Comparison of ENCODE assay signal across 17 cellular contexts in genomic region chr2:126839711-126840110, GRCh38. TPM values are rescaled to one million over a fixed set of nuclear protein-coding genes. Genes with fewer than 3 reads are reported as not detected.
DNase-seq lines count a peak whose midpoint lies in the region; ATAC-seq, FAIRE-seq and TF ChIP-seq lines count a peak whose summit lies in the region.
"Had no signal": no experiment of that assay in that cellular context is flagged by ENCODE, and none has a peak within 500 bp of the region (broad histone marks: within the 10 kb centered on the region; RNA-seq: fewer than 3 reads in every experiment).

No MANE protein-coding gene starts in this region.

- H3K9ac ChIP-seq in mammary epithelial cell (ENCODE audit: insufficient read depth, low read length) (no peak overlapping the region), K562 (ENCODE audit: insufficient read depth in 1 of 2, low read depth in 2 of 2, low read length in 2 of 2) (no peak overlapping the region), mesenchymal stem cell (ENCODE audit: low read length) (no peak overlapping the region)

- H3K23ac ChIP-seq in mesenchymal stem cell (ENCODE audit: low read length in 2 of 2): no peak overlapping the region

- H2AFZ ChIP-seq in mammary epithelial cell (ENCODE audit: low read depth, low read length) (no peak overlapping the region), K562 (ENCODE audit: low read depth, low read length) (no peak overlapping the region), mesenchymal stem cell (ENCODE audit: low read depth, low read length) (no peak overlapping the region)
- H2AFZ ChIP-seq: PC-9 had no signal

- no peak overlapping the region for H3K18ac ChIP-seq in mesenchymal stem cell (ENCODE audit: low read depth in 1 of 2, low read length in 2 of 2)

- intact Hi-C loops in MCF 10A (cut with micrococcal nuclease): no loop called here
- intact Hi-C loops in mammary epithelial cell (cut with micrococcal nuclease): no loop called here
- intact Hi-C loops in K562 (cut with micrococcal nuclease): no loop called here
- intact Hi-C loops in transverse colon (cut with DNase I; ENCODE audit: low total_unique reads): no loop called here

- H2AK5ac ChIP-seq in mesenchymal stem cell (ENCODE audit: low read length, severe bottlenecking): no peak overlapping the region

- H3K9me1 ChIP-seq in K562 (ENCODE audit: control insufficient read depth, insufficient read depth, low read length): no peaks in the 10 kb centered on the region

- no peak overlapping the region for H2BK15ac ChIP-seq in mesenchymal stem cell (ENCODE audit: low read depth, poor library complexity, severe bottlenecking)

- no peak for TF ChIP-seq RAD21 in K562 (CRISPR knock-in tag; conservative IDR thresholded peaks at IDR 0.05 in 1 of 2, IDR thresholded peaks at IDR 0.05 in 1 of 2)

- no peaks in the 10 kb centered on the region for H3K36me3 Mint-ChIP-seq in MCF 10A (ENCODE audit: insufficient read depth, unreplicated experiment)
- H3K36me3 Mint-ChIP-seq: CD4-positive, CD25-positive, alpha-beta regulatory T cell had no signal

- no peaks in the 10 kb centered on the region for H3K4me1 Mint-ChIP-seq in MCF 10A (ENCODE audit: insufficient read depth, unreplicated experiment)
- H3K4me1 Mint-ChIP-seq: CD4-positive, CD25-positive, alpha-beta regulatory T cell had no signal

- no peak overlapping the region for H2BK120ac ChIP-seq in mesenchymal stem cell (ENCODE audit: low read depth, low read length)

- in situ Hi-C loops in mammary epithelial cell (cut with MboI; ENCODE audit: low sequenced_read_pairs in 2 of 2): no loop called here
- in situ Hi-C loops in K562 (cut with MboI): no loop called here
- in situ Hi-C loops in transverse colon (cut with MboI; ENCODE audit: low pct_ligation_motif_present in 1 of 4, low pct_unique_long_range_greater_than_20kb in 1 of 4, low sequenced_read_pairs in 3 of 4): no loop called here

- peak overlapping the region in 1 of 2 experiments; percentile 36 for H3K14ac ChIP-seq in mesenchymal stem cell (ENCODE audit: low read length in 2 of 2)

- no peak overlapping the region for H3K4me2 ChIP-seq in mammary epithelial cell (ENCODE audit: insufficient read depth, low read depth, low read length)
- H3K4me2 ChIP-seq in K562 (ENCODE audit: insufficient read depth, low read length): no peak overlapping the region
- H3K4me2 ChIP-seq in mesenchymal stem cell (ENCODE audit: low read length, poor library complexity, severe bottlenecking): no peak overlapping the region
- H3K4me2 ChIP-seq: PC-9 had no signal

- no peak overlapping the region for H2BK5ac ChIP-seq in mesenchymal stem cell (ENCODE audit: low read depth, low read length, poor library complexity, severe bottlenecking)

- H4K8ac ChIP-seq in mesenchymal stem cell (ENCODE audit: low read length): no peak overlapping the region

- H3K79me1 ChIP-seq in mesenchymal stem cell (replicated peaks; ENCODE audit: low read length, poor library complexity, severe bottlenecking): no peaks in the 10 kb centered on the region

- H3K9me3 Mint-ChIP-seq in MCF 10A (ENCODE audit: unreplicated experiment): no peaks in the 10 kb centered on the region
- H3K9me3 Mint-ChIP-seq: CD4-positive, CD25-positive, alpha-beta regulatory T cell had no signal

- no peak overlapping the region for H3K4ac ChIP-seq in mesenchymal stem cell (ENCODE audit: low read depth in 1 of 2, low read length in 2 of 2)

- TF ChIP-seq POLR2A in K562 (conservative IDR thresholded peaks at IDR 0.05) (no peak), transverse colon (IDR thresholded peaks at IDR 0.05) (no peak)

- TF ChIP-seq EP300 in K562 (IDR thresholded peaks at IDR 0.05; ENCODE audit: low read length) (no peak), transverse colon (IDR thresholded peaks at IDR 0.05; ENCODE audit: low read depth) (no peak)

- no peaks in the 10 kb centered on the region for H3K27me3 ChIP-seq in mammary epithelial cell (ENCODE audit: insufficient read depth, low read length)
- H3K27me3 ChIP-seq in K562 (ENCODE audit: control insufficient read depth in 2 of 2, insufficient read depth in 2 of 2, low read length in 2 of 2): no peaks in the 10 kb centered on the region; a peak in 2 of 5 replicates
- peaks cover 0 to 5% of the 10 kb centered on the region in 2 experiments for H3K27me3 ChIP-seq in mesenchymal stem cell (ENCODE audit: control insufficient read depth in 1 of 2, insufficient read depth in 1 of 2, low read length in 2 of 2)
- peaks cover 5% of the 10 kb centered on the region for H3K27me3 ChIP-seq in transverse colon

- H3K27me3 Mint-ChIP-seq in MCF 10A (ENCODE audit: insufficient read depth, unreplicated experiment): peaks cover 13% of the 10 kb centered on the region

- no peaks in the 10 kb centered on the region for H3K36me3 ChIP-seq in mammary epithelial cell (ENCODE audit: insufficient read depth, low read length)
- no peaks in the 10 kb centered on the region for H3K36me3 ChIP-seq in K562 (ENCODE audit: control insufficient read depth, insufficient read depth, low read length)
- H3K36me3 ChIP-seq in mesenchymal stem cell (ENCODE audit: control insufficient read depth in 1 of 2, insufficient read depth in 2 of 2, low read depth in 1 of 2, low read length in 2 of 2): no peaks in the 10 kb centered on the region
- no peaks in the 10 kb centered on the region for H3K36me3 ChIP-seq in transverse colon

- H3K4me3 ChIP-seq in mammary epithelial cell (replicated peaks in 1 of 3; ENCODE audit: insufficient read depth in 1 of 3, low read depth in 2 of 3, low read length in 3 of 3): no peak overlapping the region
- no peak overlapping the region for H3K4me3 ChIP-seq in K562
- no peak overlapping the region for H3K4me3 ChIP-seq in mesenchymal stem cell (ENCODE audit: insufficient read depth in 1 of 2, low read depth in 1 of 2, low read length in 2 of 2)
- no peak overlapping the region for H3K4me3 ChIP-seq in transverse colon
- H3K4me3 ChIP-seq: PC-9 had no signal

- CTCF ChIA-PET in MCF 10A (lab: Yijun Ruan, JAX) (interaction anchor here (0.8 kb wide), 1 partner anchor 11 kb away, joined by 3 read pairs; no protein-coding TSS in a partner anchor), mammary epithelial cell (lab: Charles Lee; ENCODE audit: low non-redundant PET) (no interaction called here), K562 (lab: Yijun Ruan, JAX; ENCODE audit: low intra/inter-chr PET ratio) (no interaction called here)

- POLR2A ChIA-PET in MCF 10A (lab: Yijun Ruan, JAX): no interaction called here
- POLR2A ChIA-PET in K562 (lab: Yijun Ruan, JAX): no interaction called here

- 70% methylated on average over 2 of the region's 2 CpGs for WGBS in mammary epithelial cell (ENCODE audit: low coverage, missing lambda C conversion rate)
- WGBS in K562 (ENCODE audit: insufficient coverage, low coverage, missing lambda C conversion rate): 0% methylated on average over 2 of the region's 2 CpGs
- WGBS in mesenchymal stem cell: 95% methylated on average over 2 of the region's 2 CpGs
- 73 to 79% methylated on average over 2 of the region's 2 CpGs for WGBS in transverse colon (ENCODE audit: low coverage in 1 of 2), 2 donors

- peak; percentile 4 for DNase-seq in MCF 10A (ENCODE audit: unreplicated experiment)
- no peak for DNase-seq in mammary epithelial cell
- DNase-seq in K562 (ENCODE audit: extremely low read depth in 1 of 4, low spot score in 3 of 4): peak in 1 of 4 experiments; percentile 16
- peak; percentile 7 for DNase-seq in mesenchymal stem cell
- no peak for DNase-seq in RPMI8226
- no peak for DNase-seq in transverse colon
- no peak for DNase-seq in hypothalamus (lab: John Stamatoyannopoulos, UW)
- DNase-seq: AML-193; CD4-positive, CD25-positive, alpha-beta regulatory T cell; EL; IMR-90; NCI-H1436 treated with DMSO at 0.1 percent for 48 hours; NCI-H2081; NCI-H69; PC-9; Right ventricle myocardium superior had no signal

- H3K27ac Mint-ChIP-seq in MCF 10A (ENCODE audit: low read depth, unreplicated experiment): no peak overlapping the region

- dilution Hi-C loops in mammary epithelial cell (cut with HindIII; ENCODE audit: low sequenced_read_pairs): no loop called here

- no peak overlapping the region for H2BK12ac ChIP-seq in mesenchymal stem cell (ENCODE audit: low read length in 2 of 2)

- no TSS peak for BruUV-seq in MCF 10A (replicated peaks; lab: Mats Ljungman, UMichigan)
- no TSS peak for BruUV-seq in mammary epithelial cell (replicated peaks; lab: Mats Ljungman, UMichigan)
- no TSS peak for BruUV-seq in K562 (replicated peaks; lab: Mats Ljungman, UMichigan)

- ATAC-seq in K562: no peak

- FAIRE-seq in K562 (lab: Jason Lieb, UNC): no peak
- FAIRE-seq: H54 had no signal

- H4K20me1 ChIP-seq in mammary epithelial cell (ENCODE audit: insufficient read depth, low read length) (no peaks in the 10 kb centered on the region), K562 (replicated peaks; ENCODE audit: control insufficient read depth, insufficient read depth, low read length) (no peaks in the 10 kb centered on the region)

- no peak overlapping the region for H4K91ac ChIP-seq in mesenchymal stem cell (ENCODE audit: low read length)

- no peaks in the 10 kb centered on the region for H3K4me1 ChIP-seq in mammary epithelial cell (ENCODE audit: insufficient read depth, low read length)
- no peaks in the 10 kb centered on the region for H3K4me1 ChIP-seq in K562 (replicated peaks in 1 of 2; ENCODE audit: control insufficient read depth in 2 of 2, insufficient read depth in 2 of 2, low read length in 2 of 2)
- no peaks in the 10 kb centered on the region for H3K4me1 ChIP-seq in mesenchymal stem cell (ENCODE audit: control insufficient read depth, insufficient read depth, low read depth, low read length)
- H3K4me1 ChIP-seq in transverse colon: no peaks in the 10 kb centered on the region

- H3K9me3 ChIP-seq in mammary epithelial cell (replicated peaks; ENCODE audit: insufficient read depth, low read length) (peaks cover 25% of the 10 kb centered on the region), K562 (replicated peaks; ENCODE audit: control insufficient read depth, insufficient read depth, low read depth, low read length) (no peaks in the 10 kb centered on the region), mesenchymal stem cell (ENCODE audit: control insufficient read depth, low read length) (no peaks in the 10 kb centered on the region), transverse colon (no peaks in the 10 kb centered on the region)

- no peak overlapping the region for H3K27ac ChIP-seq in mammary epithelial cell (ENCODE audit: insufficient read depth, low read depth, low read length)
- no peak overlapping the region for H3K27ac ChIP-seq in K562 (ENCODE audit: extremely low read depth, low read depth, low read length)
- no peak overlapping the region for H3K27ac ChIP-seq in mesenchymal stem cell (ENCODE audit: low read length, poor library complexity, severe bottlenecking)
- H3K27ac ChIP-seq in transverse colon: no peak overlapping the region
- H3K27ac ChIP-seq: PC-9 had no signal

- no peak overlapping the region for H3K4me3 Mint-ChIP-seq in MCF 10A (ENCODE audit: unreplicated experiment)
- H3K4me3 Mint-ChIP-seq: CD4-positive, CD25-positive, alpha-beta regulatory T cell had no signal

- TF ChIP-seq CTCF in MCF 10A (IDR thresholded peaks at IDR 0.05; ENCODE audit: unreplicated experiment) (no peak), mammary epithelial cell (conservative IDR thresholded peaks at IDR 0.05 in 1 of 2, IDR thresholded peaks at IDR 0.05 in 1 of 2; ENCODE audit: extremely low read depth in 1 of 2, insufficient read depth in 1 of 2, low read depth in 1 of 2, low read length in 2 of 2) (no peak), K562 (IDR thresholded peaks at IDR 0.05 in 2 of 3, conservative IDR thresholded peaks at IDR 0.05 in 1 of 3; ENCODE audit: insufficient read depth in 2 of 3, low read depth in 1 of 3, low read length in 3 of 3) (no peak), transverse colon (IDR thresholded peaks at IDR 0.05) (no peak)

- H3K79me2 ChIP-seq in mammary epithelial cell (ENCODE audit: insufficient read depth, low read length) (no peaks in the 10 kb centered on the region), K562 (ENCODE audit: control insufficient read depth, insufficient read depth, low read length) (no peaks in the 10 kb centered on the region)

RNA-seq across cellular contexts. Expression of gene TEX51, which starts 59.0 kb away (rescaled TPM):
- total RNA-seq in MCF 10A (2022): not detected in 2 replicates
- not detected for total RNA-seq in mammary epithelial cell
- polyA plus RNA-seq in mammary epithelial cell: not detected
- polyA minus RNA-seq in mammary epithelial cell: not detected
- total RNA-seq in K562 (2011; cell fraction: chromatin; rRNA removed; ENCODE audit: low replicate concordance): not detected in 2 replicates
- total RNA-seq in K562 (2011; cell fraction: nucleolus; rRNA removed): not detected in 2 replicates
- total RNA-seq in K562 (2011; cell fraction: nucleoplasm; rRNA removed): not detected in 2 replicates
- not detected in 2 replicates for total RNA-seq in K562 (2014; rRNA removed)
- not detected in 2 replicates for total RNA-seq in K562 (2014; rRNA removed; fragmentation: Illumina TruSeq; extraction: Trizol)
- not detected in 2 replicates for total RNA-seq in K562 (2015; rRNA removed; fragmentation: Illumina TruSeq; extraction: Trizol)
- not detected in 2 replicates for total RNA-seq in K562 (2021)
- not detected in 2 replicates for polyA plus RNA-seq in K562 (2011; rRNA removed)
- polyA plus RNA-seq in K562 (2011; cell fraction: cytosol; rRNA removed): not detected in 2 replicates
- polyA plus RNA-seq in K562 (2011; cell fraction: nucleus; rRNA removed): not detected in 2 replicates
- polyA plus RNA-seq in K562 (2012): not detected in 2 replicates
- polyA plus RNA-seq in K562 (2014; fragmentation: Illumina TruSeq; extraction: Trizol): not detected in 2 replicates
- polyA plus RNA-seq in K562 (2014; fragmentation: Nextera tagmentation; extraction: Ambion mirVana): not detected
- polyA plus RNA-seq in K562 (2014; rRNA removed): not detected in 2 replicates
- not detected in 2 replicates for polyA minus RNA-seq in K562 (2011; rRNA and poly(A)+ RNA removed)
- polyA minus RNA-seq in K562 (2011; cell fraction: cytosol; rRNA and poly(A)+ RNA removed): not detected in 2 replicates
- not detected in 2 replicates for polyA minus RNA-seq in K562 (2011; cell fraction: nucleus; rRNA and poly(A)+ RNA removed)
- polyA plus RNA-seq in mesenchymal stem cell (2013, experiment 1 of 2): not detected
- not detected for polyA plus RNA-seq in mesenchymal stem cell (2013, experiment 2 of 2)
- total RNA-seq in transverse colon: not detected
- total RNA-seq: CD4-positive, CD25-positive, alpha-beta regulatory T cell; IMR-90; PC-9; Right ventricle myocardium superior had no signal
- polyA plus RNA-seq: CD4-positive, CD25-positive, alpha-beta regulatory T cell; IMR-90 had no signal

Comparison
In these comparisons a context has a peak if more than half of its experiments do, and no peak if none do; other contexts are left out.
1. DNase-seq: peak in MCF 10A (single experiment) and mesenchymal stem cell (single experiment); none in mammary epithelial cell (single experiment), RPMI8226 (single experiment), transverse colon (single experiment) and hypothalamus (0 of 51).